ENCODE assay signal across 12 cellular contexts in genomic region chr10:96588601-96589419, GRCh38.
A peak's percentile ranks its signal among the peaks of the same experiment; 100 is the strongest.
DNase-seq lines count a peak whose midpoint lies in the region; ATAC-seq lines count a peak whose summit lies in the region.
"Had no signal": no experiment of that assay in that cellular context is flagged by ENCODE, and none has a peak within 500 bp of the region (broad histone marks: within the 10 kb centered on the region; RNA-seq: fewer than 3 reads in every experiment).

No MANE protein-coding gene starts in this region.

- H3K27me3 Mint-ChIP-seq in T-helper 2 cell treated with Interferon-gamma antibody and Interleukin-4, amounts not matched to agents 5 μg/mL and 100 μg/mL, for 36 hours (ENCODE audit: low read depth) = peaks cover 12% of the 10 kb centered on the region
- H3K27me3 Mint-ChIP-seq: naive B cell had no signal

- peak; percentile 2 for DNase-seq in NCI-H2227 (lab: John Stamatoyannopoulos, UW; ENCODE audit: unreplicated experiment)
- no peak for DNase-seq in NCI-H2227 treated with DMSO at 0.1 percent for 48 hours (lab: John Stamatoyannopoulos, UW)
- DNase-seq in T-helper 2 cell treated with Interferon-gamma antibody and Interleukin-4, amounts not matched to agents 5 μg/mL and 100 μg/mL, for 36 hours (ENCODE audit: low spot score) = peak; percentile 58
- DNase-seq in stimulated activated CD4-positive, alpha-beta T cell treated with anti-CD3 and anti-CD28 coated beads, Interleukin-1b, Interleukin-23, amount 100 ng/mL, for 48 hours = peak; percentile 57
- DNase-seq in AG08396 (ENCODE audit: low spot score) = no peak
- DNase-seq in NCI-H2196 (lab: John Stamatoyannopoulos, UW; ENCODE audit: unreplicated experiment) = no peak
- DNase-seq: 8988T, erythroblast, NCI-H2029 had no signal

- H3K4me1 Mint-ChIP-seq in T-helper 2 cell treated with Interferon-gamma antibody and Interleukin-4, amounts not matched to agents 5 μg/mL and 100 μg/mL, for 36 hours (ENCODE audit: low read depth) = peaks cover 23% of the 10 kb centered on the region

- H3K27ac Mint-ChIP-seq in T-helper 2 cell treated with Interferon-gamma antibody and Interleukin-4, amounts not matched to agents 5 μg/mL and 100 μg/mL, for 36 hours = no peak overlapping the region
- H3K27ac Mint-ChIP-seq: naive B cell had no signal

- no peak overlapping the region for H3K4me3 Mint-ChIP-seq in T-helper 2 cell treated with Interferon-gamma antibody and Interleukin-4, amounts not matched to agents 5 μg/mL and 100 μg/mL, for 36 hours
- H3K4me3 Mint-ChIP-seq: naive B cell had no signal

- ATAC-seq in HG02588 (IDR thresholded peaks at IDR 0.05; ENCODE audit: unreplicated experiment) (peak; percentile 32), GM21367 (IDR thresholded peaks at IDR 0.05; ENCODE audit: unreplicated experiment) (no peak)

- H3K36me3 Mint-ChIP-seq in T-helper 2 cell treated with Interferon-gamma antibody and Interleukin-4, amounts not matched to agents 5 μg/mL and 100 μg/mL, for 36 hours (ENCODE audit: low read depth) = peaks cover 10% of the 10 kb centered on the region
- H3K36me3 Mint-ChIP-seq: naive B cell had no signal

- H3K9me3 Mint-ChIP-seq in T-helper 2 cell treated with Interferon-gamma antibody and Interleukin-4, amounts not matched to agents 5 μg/mL and 100 μg/mL, for 36 hours = no peaks in the 10 kb centered on the region
- H3K9me3 Mint-ChIP-seq: naive B cell had no signal

Comparison
In these comparisons a context has a peak if more than half of its experiments do, and no peak if none do; other contexts are left out.
1. DNase-seq: peak in NCI-H2227 (single experiment), T-helper 2 cell treated with Interferon-gamma antibody and Interleukin-4, amounts not matched to agents 5 μg/mL and 100 μg/mL, for 36 hours (single experiment) and stimulated activated CD4-positive, alpha-beta T cell treated with anti-CD3 and anti-CD28 coated beads, Interleukin-1b, Interleukin-23, amount 100 ng/mL, for 48 hours (single experiment); none in NCI-H2227 treated with DMSO at 0.1 percent for 48 hours (single experiment), AG08396 (single experiment) and NCI-H2196 (single experiment).